In genomic region chr9:114290561-114290986, GRCh38 we compare ENCODE assay signal across 1 cellular context.
TF ChIP-seq lines count a peak whose summit lies in the region.

No MANE protein-coding gene starts in this region.

TF ChIP-seq in K562, 482 proteins besides CTCF, POLR2A, EP300 and RAD21:
- TF ChIP-seq ZEB2 (IDR thresholded peaks at IDR 0.05): no peak
- no peak for TF ChIP-seq CREB3 (tag; conservative IDR thresholded peaks at IDR 0.05; ENCODE audit: low read depth)
- no peak for TF ChIP-seq XRCC5 (IDR thresholded peaks at IDR 0.05; ENCODE audit: low read depth, low read length)
- TF ChIP-seq GTF3C2 (IDR thresholded peaks at IDR 0.05; ENCODE audit: borderline replicate concordance, extremely low read depth, insufficient read length): no peak
- TF ChIP-seq PREB (CRISPR knock-in tag; IDR thresholded peaks at IDR 0.05): no peak
- no peak for TF ChIP-seq U2AF1 (optimal IDR thresholded peaks at IDR 0.05; ENCODE audit: low read depth, low read length)
- no peak for TF ChIP-seq IRF9 (tag; IDR thresholded peaks at IDR 0.05)
- no peak for TF ChIP-seq SMAD3 (CRISPR knock-in tag; conservative IDR thresholded peaks at IDR 0.05)
- no peak for TF ChIP-seq BCL6 (CRISPR knock-in tag; IDR thresholded peaks at IDR 0.05)
- TF ChIP-seq ZNF699 (CRISPR knock-in tag; IDR thresholded peaks at IDR 0.05; ENCODE audit: insufficient replicate concordance): no peak
- no peak for TF ChIP-seq ZNF134 (CRISPR knock-in tag; conservative IDR thresholded peaks at IDR 0.05)
- TF ChIP-seq ESRRA (IDR thresholded peaks at IDR 0.05; ENCODE audit: borderline replicate concordance, low read depth): no peak
- no peak for TF ChIP-seq POLR2G (IDR thresholded peaks at IDR 0.05; ENCODE audit: low read depth, low read length)
- no peak for TF ChIP-seq ZNF277 (CRISPR knock-in tag; IDR thresholded peaks at IDR 0.05; ENCODE audit: borderline replicate concordance)
- no peak for TF ChIP-seq MXD1 (CRISPR knock-in tag; IDR thresholded peaks at IDR 0.05; ENCODE audit: borderline replicate concordance, poor library complexity, severe bottlenecking)
- no peak for TF ChIP-seq DACH1 (IDR thresholded peaks at IDR 0.05; ENCODE audit: partially characterized antibody)
